Comparison of ENCODE assay signal across 8 cellular contexts in genomic region chr6:14665827-14666724, GRCh38.
A peak's percentile ranks its signal among the peaks of the same experiment; 100 is the strongest.
DNase-seq lines count a peak whose midpoint lies in the region; ATAC-seq and TF ChIP-seq lines count a peak whose summit lies in the region.

No MANE protein-coding gene starts in this region.

- TF ChIP-seq CTCF in glutamatergic neuron (IDR thresholded peaks at IDR 0.05; ENCODE audit: partially characterized antibody, unreplicated experiment), result no peak

- H3K27ac Mint-ChIP-seq in T-helper 2 cell treated with Interferon-gamma antibody and Interleukin-4, amounts not matched to agents 5 μg/mL and 100 μg/mL, for 36 hours, result no peak overlapping the region
- H3K27ac Mint-ChIP-seq in glutamatergic neuron (ENCODE audit: unreplicated experiment), result no peak overlapping the region

- ATAC-seq in GM18909 (IDR thresholded peaks at IDR 0.05; ENCODE audit: poor library complexity, unreplicated experiment) (peak; percentile 56), HG03432 (IDR thresholded peaks at IDR 0.05; ENCODE audit: unreplicated experiment) (no peak)

- peak; percentile 87 for DNase-seq in A172 (ENCODE audit: low spot score)
- DNase-seq in T-helper 2 cell treated with Interferon-gamma antibody and Interleukin-4, amounts not matched to agents 5 μg/mL and 100 μg/mL, for 36 hours (ENCODE audit: low spot score), result peak; percentile 66
- no peak for DNase-seq in glutamatergic neuron
- no peak for DNase-seq in nucleus accumbens (lab: John Stamatoyannopoulos, UW)
- no peak for DNase-seq in RPMI8226
- no peak for DNase-seq in DMS79 (lab: John Stamatoyannopoulos, UW)

- no peaks in the 10 kb centered on the region for H3K36me3 Mint-ChIP-seq in T-helper 2 cell treated with Interferon-gamma antibody and Interleukin-4, amounts not matched to agents 5 μg/mL and 100 μg/mL, for 36 hours (ENCODE audit: low read depth)
- H3K36me3 Mint-ChIP-seq in glutamatergic neuron (ENCODE audit: unreplicated experiment), result no peaks in the 10 kb centered on the region

- peaks cover 9% of the 10 kb centered on the region for H3K27me3 Mint-ChIP-seq in T-helper 2 cell treated with Interferon-gamma antibody and Interleukin-4, amounts not matched to agents 5 μg/mL and 100 μg/mL, for 36 hours (ENCODE audit: low read depth)
- peaks cover 9% of the 10 kb centered on the region for H3K27me3 Mint-ChIP-seq in glutamatergic neuron (ENCODE audit: unreplicated experiment)

- no peak overlapping the region for H3K4me3 Mint-ChIP-seq in T-helper 2 cell treated with Interferon-gamma antibody and Interleukin-4, amounts not matched to agents 5 μg/mL and 100 μg/mL, for 36 hours
- H3K4me3 Mint-ChIP-seq in glutamatergic neuron (ENCODE audit: unreplicated experiment), result peak overlapping the region; percentile 39

- peaks cover 26% of the 10 kb centered on the region for H3K4me1 Mint-ChIP-seq in T-helper 2 cell treated with Interferon-gamma antibody and Interleukin-4, amounts not matched to agents 5 μg/mL and 100 μg/mL, for 36 hours (ENCODE audit: low read depth)
- peaks cover 17% of the 10 kb centered on the region for H3K4me1 Mint-ChIP-seq in glutamatergic neuron (ENCODE audit: low read depth, unreplicated experiment)

- H3K9me3 Mint-ChIP-seq in T-helper 2 cell treated with Interferon-gamma antibody and Interleukin-4, amounts not matched to agents 5 μg/mL and 100 μg/mL, for 36 hours, result no peaks in the 10 kb centered on the region
- H3K9me3 Mint-ChIP-seq in glutamatergic neuron (ENCODE audit: unreplicated experiment), result peaks cover 13% of the 10 kb centered on the region

Comparison
In these comparisons a context has a peak if more than half of its experiments do, and no peak if none do; other contexts are left out.
1. DNase-seq: peak in A172 (single experiment) and T-helper 2 cell treated with Interferon-gamma antibody and Interleukin-4, amounts not matched to agents 5 μg/mL and 100 μg/mL, for 36 hours (single experiment); none in glutamatergic neuron (single experiment), nucleus accumbens (0 of 56), RPMI8226 (single experiment) and DMS79 (single experiment).